1 cellular context compared by ENCODE assay signal in the genomic region with DNA sequence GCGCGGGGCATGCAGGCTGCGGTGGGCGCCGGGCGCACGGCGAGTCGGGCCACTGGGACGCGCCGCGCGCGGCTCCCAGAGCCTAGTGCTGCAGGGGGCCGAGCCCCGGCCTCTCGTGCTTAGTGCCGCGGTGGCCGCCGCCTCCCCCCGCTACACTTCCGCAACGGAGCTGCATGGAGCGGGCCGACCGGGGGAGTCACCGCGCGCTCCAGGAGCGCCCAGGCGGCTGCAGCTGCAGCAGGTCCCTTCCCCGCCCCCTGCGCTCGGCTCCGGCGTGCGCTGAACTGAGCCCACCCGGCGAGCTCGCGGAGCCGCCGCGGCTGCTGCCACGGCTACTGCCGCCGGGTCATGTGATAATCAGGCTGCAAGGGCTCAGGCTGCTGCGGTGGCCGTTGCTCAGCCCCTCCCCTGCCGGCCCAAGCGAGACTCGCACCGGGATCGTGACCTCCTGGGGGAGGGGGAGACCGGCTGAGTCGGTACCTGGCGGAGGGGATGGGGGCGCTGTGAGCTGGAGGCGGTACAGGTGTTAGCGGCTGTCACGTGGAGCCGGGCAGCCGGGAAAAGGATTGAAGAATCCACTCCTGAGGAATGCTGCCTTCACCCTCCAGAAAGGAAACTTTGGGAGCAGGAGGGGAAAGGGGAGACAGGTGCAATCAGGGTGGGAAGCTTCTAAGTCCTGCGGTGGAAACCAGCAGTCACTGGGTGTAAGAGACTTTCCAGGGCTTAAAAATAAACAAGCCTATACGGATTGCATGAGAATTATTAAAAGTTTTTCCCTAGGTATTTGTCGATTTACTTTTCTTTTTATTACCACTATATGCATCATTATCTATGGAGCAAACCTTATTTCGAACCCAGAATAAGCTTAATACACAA.
A peak's percentile ranks its signal among the peaks of the same experiment; 100 is the strongest.
TF ChIP-seq lines count a peak whose summit lies in the region.

A gene with protein sequence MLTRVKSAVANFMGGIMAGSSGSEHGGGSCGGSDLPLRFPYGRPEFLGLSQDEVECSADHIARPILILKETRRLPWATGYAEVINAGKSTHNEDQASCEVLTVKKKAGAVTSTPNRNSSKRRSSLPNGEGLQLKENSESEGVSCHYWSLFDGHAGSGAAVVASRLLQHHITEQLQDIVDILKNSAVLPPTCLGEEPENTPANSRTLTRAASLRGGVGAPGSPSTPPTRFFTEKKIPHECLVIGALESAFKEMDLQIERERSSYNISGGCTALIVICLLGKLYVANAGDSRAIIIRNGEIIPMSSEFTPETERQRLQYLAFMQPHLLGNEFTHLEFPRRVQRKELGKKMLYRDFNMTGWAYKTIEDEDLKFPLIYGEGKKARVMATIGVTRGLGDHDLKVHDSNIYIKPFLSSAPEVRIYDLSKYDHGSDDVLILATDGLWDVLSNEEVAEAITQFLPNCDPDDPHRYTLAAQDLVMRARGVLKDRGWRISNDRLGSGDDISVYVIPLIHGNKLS (minus strand): TSS at position 352 of the 876 bp plus-strand sequence. CDS start 414 bp downstream, outside the sequence.

TF ChIP-seq in HEK293, 187 proteins besides CTCF, POLR2A, EP300 and RAD21 (continued from another document and continues in another):
- TF ChIP-seq, protein P1, sequence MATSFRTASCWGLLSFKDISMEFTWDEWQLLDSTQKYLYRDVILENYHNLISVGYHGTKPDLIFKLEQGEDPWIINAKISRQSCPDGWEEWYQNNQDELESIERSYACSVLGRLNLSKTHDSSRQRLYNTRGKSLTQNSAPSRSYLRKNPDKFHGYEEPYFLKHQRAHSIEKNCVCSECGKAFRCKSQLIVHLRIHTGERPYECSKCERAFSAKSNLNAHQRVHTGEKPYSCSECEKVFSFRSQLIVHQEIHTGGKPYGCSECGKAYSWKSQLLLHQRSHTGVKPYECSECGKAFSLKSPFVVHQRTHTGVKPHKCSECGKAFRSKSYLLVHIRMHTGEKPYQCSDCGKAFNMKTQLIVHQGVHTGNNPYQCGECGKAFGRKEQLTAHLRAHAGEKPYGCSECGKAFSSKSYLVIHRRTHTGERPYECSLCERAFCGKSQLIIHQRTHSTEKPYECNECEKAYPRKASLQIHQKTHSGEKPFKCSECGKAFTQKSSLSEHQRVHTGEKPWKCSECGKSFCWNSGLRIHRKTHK (tag by site-specific recombination; IDR thresholded peaks at IDR 0.05), result no peak
- TF ChIP-seq, protein P2, sequence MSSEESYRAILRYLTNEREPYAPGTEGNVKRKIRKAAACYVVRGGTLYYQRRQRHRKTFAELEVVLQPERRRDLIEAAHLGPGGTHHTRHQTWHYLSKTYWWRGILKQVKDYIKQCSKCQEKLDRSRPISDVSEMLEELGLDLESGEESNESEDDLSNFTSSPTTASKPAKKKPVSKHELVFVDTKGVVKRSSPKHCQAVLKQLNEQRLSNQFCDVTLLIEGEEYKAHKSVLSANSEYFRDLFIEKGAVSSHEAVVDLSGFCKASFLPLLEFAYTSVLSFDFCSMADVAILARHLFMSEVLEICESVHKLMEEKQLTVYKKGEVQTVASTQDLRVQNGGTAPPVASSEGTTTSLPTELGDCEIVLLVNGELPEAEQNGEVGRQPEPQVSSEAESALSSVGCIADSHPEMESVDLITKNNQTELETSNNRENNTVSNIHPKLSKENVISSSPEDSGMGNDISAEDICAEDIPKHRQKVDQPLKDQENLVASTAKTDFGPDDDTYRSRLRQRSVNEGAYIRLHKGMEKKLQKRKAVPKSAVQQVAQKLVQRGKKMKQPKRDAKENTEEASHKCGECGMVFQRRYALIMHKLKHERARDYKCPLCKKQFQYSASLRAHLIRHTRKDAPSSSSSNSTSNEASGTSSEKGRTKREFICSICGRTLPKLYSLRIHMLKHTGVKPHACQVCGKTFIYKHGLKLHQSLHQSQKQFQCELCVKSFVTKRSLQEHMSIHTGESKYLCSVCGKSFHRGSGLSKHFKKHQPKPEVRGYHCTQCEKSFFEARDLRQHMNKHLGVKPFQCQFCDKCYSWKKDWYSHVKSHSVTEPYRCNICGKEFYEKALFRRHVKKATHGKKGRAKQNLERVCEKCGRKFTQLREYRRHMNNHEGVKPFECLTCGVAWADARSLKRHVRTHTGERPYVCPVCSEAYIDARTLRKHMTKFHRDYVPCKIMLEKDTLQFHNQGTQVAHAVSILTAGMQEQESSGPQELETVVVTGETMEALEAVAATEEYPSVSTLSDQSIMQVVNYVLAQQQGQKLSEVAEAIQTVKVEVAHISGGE (tag by site-specific recombination; conservative IDR thresholded peaks at IDR 0.05; ENCODE audit: low read depth), result no peak; the same call in 1 of the 2 replicates
- TF ChIP-seq, protein P3, sequence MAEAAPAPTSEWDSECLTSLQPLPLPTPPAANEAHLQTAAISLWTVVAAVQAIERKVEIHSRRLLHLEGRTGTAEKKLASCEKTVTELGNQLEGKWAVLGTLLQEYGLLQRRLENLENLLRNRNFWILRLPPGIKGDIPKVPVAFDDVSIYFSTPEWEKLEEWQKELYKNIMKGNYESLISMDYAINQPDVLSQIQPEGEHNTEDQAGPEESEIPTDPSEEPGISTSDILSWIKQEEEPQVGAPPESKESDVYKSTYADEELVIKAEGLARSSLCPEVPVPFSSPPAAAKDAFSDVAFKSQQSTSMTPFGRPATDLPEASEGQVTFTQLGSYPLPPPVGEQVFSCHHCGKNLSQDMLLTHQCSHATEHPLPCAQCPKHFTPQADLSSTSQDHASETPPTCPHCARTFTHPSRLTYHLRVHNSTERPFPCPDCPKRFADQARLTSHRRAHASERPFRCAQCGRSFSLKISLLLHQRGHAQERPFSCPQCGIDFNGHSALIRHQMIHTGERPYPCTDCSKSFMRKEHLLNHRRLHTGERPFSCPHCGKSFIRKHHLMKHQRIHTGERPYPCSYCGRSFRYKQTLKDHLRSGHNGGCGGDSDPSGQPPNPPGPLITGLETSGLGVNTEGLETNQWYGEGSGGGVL (tag by site-specific recombination; IDR thresholded peaks at IDR 0.05), result peak; percentile 43; the same call in 1 of the 2 replicates
- no peak for TF ChIP-seq YY2 (tag by site-specific recombination; IDR thresholded peaks at IDR 0.05)
- no peak for TF ChIP-seq YY1 (tag by site-specific recombination; IDR thresholded peaks at IDR 0.05)
- TF ChIP-seq, protein P4, sequence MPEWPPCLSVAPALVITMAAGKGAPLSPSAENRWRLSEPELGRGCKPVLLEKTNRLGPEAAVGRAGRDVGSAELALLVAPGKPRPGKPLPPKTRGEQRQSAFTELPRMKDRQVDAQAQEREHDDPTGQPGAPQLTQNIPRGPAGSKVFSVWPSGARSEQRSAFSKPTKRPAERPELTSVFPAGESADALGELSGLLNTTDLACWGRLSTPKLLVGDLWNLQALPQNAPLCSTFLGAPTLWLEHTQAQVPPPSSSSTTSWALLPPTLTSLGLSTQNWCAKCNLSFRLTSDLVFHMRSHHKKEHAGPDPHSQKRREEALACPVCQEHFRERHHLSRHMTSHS (tag by site-specific recombination; IDR thresholded peaks at IDR 0.05), result no peak
- TF ChIP-seq, protein P5, sequence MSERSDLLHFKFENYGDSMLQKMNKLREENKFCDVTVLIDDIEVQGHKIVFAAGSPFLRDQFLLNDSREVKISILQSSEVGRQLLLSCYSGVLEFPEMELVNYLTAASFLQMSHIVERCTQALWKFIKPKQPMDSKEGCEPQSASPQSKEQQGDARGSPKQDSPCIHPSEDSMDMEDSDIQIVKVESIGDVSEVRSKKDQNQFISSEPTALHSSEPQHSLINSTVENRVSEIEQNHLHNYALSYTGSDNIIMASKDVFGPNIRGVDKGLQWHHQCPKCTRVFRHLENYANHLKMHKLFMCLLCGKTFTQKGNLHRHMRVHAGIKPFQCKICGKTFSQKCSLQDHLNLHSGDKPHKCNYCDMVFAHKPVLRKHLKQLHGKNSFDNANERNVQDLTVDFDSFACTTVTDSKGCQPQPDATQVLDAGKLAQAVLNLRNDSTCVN (tag by site-specific recombination; optimal IDR thresholded peaks at IDR 0.05), result peak; percentile 93
- no peak for TF ChIP-seq ZFP41 (tag by site-specific recombination; IDR thresholded peaks at IDR 0.05; ENCODE audit: borderline replicate concordance)
- TF ChIP-seq MEIS1 (CRISPR knock-in tag; IDR thresholded peaks at IDR 0.05; ENCODE audit: borderline replicate concordance), result no peak
- no peak for TF ChIP-seq ZNF292 (tag by site-specific recombination; IDR thresholded peaks at IDR 0.05; ENCODE audit: borderline replicate concordance, low read depth)
- no peak for TF ChIP-seq ZNF214 (tag by site-specific recombination; IDR thresholded peaks at IDR 0.05; ENCODE audit: borderline replicate concordance)
- peak; percentile 60; the same call in 1 of the 2 replicates for TF ChIP-seq BCL11A (tag by site-specific recombination; IDR thresholded peaks at IDR 0.05; ENCODE audit: low read depth)
- TF ChIP-seq, protein P6, sequence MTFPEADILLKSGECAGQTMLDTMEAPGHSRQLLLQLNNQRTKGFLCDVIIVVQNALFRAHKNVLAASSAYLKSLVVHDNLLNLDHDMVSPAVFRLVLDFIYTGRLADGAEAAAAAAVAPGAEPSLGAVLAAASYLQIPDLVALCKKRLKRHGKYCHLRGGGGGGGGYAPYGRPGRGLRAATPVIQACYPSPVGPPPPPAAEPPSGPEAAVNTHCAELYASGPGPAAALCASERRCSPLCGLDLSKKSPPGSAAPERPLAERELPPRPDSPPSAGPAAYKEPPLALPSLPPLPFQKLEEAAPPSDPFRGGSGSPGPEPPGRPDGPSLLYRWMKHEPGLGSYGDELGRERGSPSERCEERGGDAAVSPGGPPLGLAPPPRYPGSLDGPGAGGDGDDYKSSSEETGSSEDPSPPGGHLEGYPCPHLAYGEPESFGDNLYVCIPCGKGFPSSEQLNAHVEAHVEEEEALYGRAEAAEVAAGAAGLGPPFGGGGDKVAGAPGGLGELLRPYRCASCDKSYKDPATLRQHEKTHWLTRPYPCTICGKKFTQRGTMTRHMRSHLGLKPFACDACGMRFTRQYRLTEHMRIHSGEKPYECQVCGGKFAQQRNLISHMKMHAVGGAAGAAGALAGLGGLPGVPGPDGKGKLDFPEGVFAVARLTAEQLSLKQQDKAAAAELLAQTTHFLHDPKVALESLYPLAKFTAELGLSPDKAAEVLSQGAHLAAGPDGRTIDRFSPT (tag by site-specific recombination; IDR thresholded peaks at IDR 0.05), result peak; percentile 20; the same call in 1 of the 2 replicates
- no peak for TF ChIP-seq ZNF184 (tag by site-specific recombination; IDR thresholded peaks at IDR 0.05)
- TF ChIP-seq, protein P7, sequence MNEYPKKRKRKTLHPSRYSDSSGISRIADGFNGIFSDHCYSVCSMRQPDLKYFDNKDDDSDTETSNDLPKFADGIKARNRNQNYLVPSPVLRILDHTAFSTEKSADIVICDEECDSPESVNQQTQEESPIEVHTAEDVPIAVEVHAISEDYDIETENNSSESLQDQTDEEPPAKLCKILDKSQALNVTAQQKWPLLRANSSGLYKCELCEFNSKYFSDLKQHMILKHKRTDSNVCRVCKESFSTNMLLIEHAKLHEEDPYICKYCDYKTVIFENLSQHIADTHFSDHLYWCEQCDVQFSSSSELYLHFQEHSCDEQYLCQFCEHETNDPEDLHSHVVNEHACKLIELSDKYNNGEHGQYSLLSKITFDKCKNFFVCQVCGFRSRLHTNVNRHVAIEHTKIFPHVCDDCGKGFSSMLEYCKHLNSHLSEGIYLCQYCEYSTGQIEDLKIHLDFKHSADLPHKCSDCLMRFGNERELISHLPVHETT (tag by site-specific recombination; IDR thresholded peaks at IDR 0.05), result no peak
- no peak for TF ChIP-seq ZNF776 (tag by site-specific recombination; IDR thresholded peaks at IDR 0.05; ENCODE audit: borderline replicate concordance)
- TF ChIP-seq ZNF37A (tag by site-specific recombination; IDR thresholded peaks at IDR 0.05), result no peak
- TF ChIP-seq ZNF302 (tag by site-specific recombination; IDR thresholded peaks at IDR 0.05; ENCODE audit: low read depth), result no peak
- TF ChIP-seq ZNF510 (tag by site-specific recombination; IDR thresholded peaks at IDR 0.05; ENCODE audit: insufficient replicate concordance), result no peak
- no peak for TF ChIP-seq ZNF48 (tag by site-specific recombination; IDR thresholded peaks at IDR 0.05)
- TF ChIP-seq, protein P8, sequence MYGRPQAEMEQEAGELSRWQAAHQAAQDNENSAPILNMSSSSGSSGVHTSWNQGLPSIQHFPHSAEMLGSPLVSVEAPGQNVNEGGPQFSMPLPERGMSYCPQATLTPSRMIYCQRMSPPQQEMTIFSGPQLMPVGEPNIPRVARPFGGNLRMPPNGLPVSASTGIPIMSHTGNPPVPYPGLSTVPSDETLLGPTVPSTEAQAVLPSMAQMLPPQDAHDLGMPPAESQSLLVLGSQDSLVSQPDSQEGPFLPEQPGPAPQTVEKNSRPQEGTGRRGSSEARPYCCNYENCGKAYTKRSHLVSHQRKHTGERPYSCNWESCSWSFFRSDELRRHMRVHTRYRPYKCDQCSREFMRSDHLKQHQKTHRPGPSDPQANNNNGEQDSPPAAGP (tag by site-specific recombination; IDR thresholded peaks at IDR 0.05), result 0 out of 2 replicates have a peak, but pooled peaks have one; percentile 28
- TF ChIP-seq ZNF266 (tag by site-specific recombination; IDR thresholded peaks at IDR 0.05; ENCODE audit: low read depth), result no peak
- no peak for TF ChIP-seq ZNF311 (tag by site-specific recombination; IDR thresholded peaks at IDR 0.05; ENCODE audit: borderline replicate concordance)
- TF ChIP-seq ZNF624 (tag by site-specific recombination; IDR thresholded peaks at IDR 0.05), result no peak
- peak; percentile 90 for TF ChIP-seq ZBTB20 (tag by site-specific recombination; IDR thresholded peaks at IDR 0.05)
- 0 out of 2 replicates have a peak, but pooled peaks have one; percentile 63 for TF ChIP-seq ZSCAN30 (tag by site-specific recombination; IDR thresholded peaks at IDR 0.05)
- 0 out of 2 replicates have a peak, but pooled peaks have one; percentile 21 for TF ChIP-seq ZNF423 (tag by site-specific recombination; IDR thresholded peaks at IDR 0.05)
- TF ChIP-seq, protein P9, sequence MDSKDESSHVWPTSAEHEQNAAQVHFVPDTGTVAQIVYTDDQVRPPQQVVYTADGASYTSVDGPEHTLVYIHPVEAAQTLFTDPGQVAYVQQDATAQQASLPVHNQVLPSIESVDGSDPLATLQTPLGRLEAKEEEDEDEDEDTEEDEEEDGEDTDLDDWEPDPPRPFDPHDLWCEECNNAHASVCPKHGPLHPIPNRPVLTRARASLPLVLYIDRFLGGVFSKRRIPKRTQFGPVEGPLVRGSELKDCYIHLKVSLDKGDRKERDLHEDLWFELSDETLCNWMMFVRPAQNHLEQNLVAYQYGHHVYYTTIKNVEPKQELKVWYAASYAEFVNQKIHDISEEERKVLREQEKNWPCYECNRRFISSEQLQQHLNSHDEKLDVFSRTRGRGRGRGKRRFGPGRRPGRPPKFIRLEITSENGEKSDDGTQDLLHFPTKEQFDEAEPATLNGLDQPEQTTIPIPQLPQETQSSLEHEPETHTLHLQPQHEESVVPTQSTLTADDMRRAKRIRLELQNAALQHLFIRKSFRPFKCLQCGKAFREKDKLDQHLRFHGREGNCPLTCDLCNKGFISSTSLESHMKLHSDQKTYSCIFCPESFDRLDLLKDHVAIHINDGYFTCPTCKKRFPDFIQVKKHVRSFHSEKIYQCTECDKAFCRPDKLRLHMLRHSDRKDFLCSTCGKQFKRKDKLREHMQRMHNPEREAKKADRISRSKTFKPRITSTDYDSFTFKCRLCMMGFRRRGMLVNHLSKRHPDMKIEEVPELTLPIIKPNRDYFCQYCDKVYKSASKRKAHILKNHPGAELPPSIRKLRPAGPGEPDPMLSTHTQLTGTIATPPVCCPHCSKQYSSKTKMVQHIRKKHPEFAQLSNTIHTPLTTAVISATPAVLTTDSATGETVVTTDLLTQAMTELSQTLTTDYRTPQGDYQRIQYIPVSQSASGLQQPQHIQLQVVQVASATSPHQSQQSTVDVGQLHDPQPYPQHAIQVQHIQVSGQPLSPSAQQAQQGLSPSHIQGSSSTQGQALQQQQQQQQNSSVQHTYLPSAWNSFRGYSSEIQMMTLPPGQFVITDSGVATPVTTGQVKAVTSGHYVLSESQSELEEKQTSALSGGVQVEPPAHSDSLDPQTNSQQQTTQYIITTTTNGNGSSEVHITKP (tag by site-specific recombination; IDR thresholded peaks at IDR 0.05), result peak; percentile 62
- TF ChIP-seq ZBTB1 (tag by site-specific recombination; IDR thresholded peaks at IDR 0.05), result no peak
- no peak for TF ChIP-seq RBAK (tag by site-specific recombination; IDR thresholded peaks at IDR 0.05)
- 0 out of 2 replicates have a peak, but pooled peaks have one; percentile 22 for TF ChIP-seq ZSCAN16 (tag by site-specific recombination; IDR thresholded peaks at IDR 0.05)
- peak; percentile 92 for TF ChIP-seq ZNF2 (tag by site-specific recombination; IDR thresholded peaks at IDR 0.05)
